20 cellular contexts compared by ENCODE assay signal in the genomic region with DNA sequence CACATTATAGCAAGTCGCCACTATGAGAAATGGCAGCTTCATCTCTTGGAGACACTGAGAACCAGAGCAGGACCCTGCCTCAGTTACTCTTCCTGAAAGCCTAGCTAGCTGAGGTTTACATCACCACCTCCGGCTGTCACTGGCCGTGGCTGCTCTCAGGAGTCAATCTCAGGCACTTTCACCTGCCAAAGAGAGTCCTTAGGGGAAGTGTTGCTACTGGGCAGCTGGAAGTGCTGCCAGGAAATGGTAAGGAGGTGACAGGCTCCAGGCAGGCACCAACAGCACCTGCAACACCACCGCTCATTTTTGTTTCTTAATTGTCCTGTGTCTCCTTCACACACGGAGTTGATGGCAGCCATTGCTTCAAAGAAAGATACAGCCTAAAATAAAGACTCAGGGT.
"Had no signal": no experiment of that assay in that cellular context is flagged by ENCODE, and none has a peak within 500 bp of the region (broad histone marks: within the 10 kb centered on the region; RNA-seq: fewer than 3 reads in every experiment).

No MANE protein-coding gene starts in this region.

- DNase-seq: activated CD4-positive, alpha-beta T cell treated with anti-CD3 and anti-CD28 coated beads, Interleukin-2, amount 10 ng/mL, durations not matched to agents 7 days and 5 days; activated CD8-positive, alpha-beta memory T cell treated with anti-CD3 and anti-CD28 coated beads, Interleukin-2, amount 50 U/mL, for 48 hours; activated gamma-delta T cell treated with Interleukin-2 at 50 U/mL for 16 hours; activated T-cell treated with anti-CD3 and anti-CD28 coated beads, Interleukin-2, amount 50 U/mL, for 72 hours; amniotic stem cell; central memory CD4-positive, alpha-beta T cell; colonic mucosa; esophagus squamous epithelium; islet precursor cell; mesendoderm; natural killer cell; retina; stimulated activated CD4-positive, alpha-beta T cell treated with anti-CD3 and anti-CD28 coated beads, Interleukin-15, amount 100 ng/mL, for 24 hours; stimulated activated CD4-positive, alpha-beta T cell treated with anti-CD3 and anti-CD28 coated beads, Interleukin-4, amount 100 ng/mL, for 1 hour; stimulated activated naive B cell treated with anti-CD40 and anti-IgM and Interleukin-4, amounts not matched to agents 10 μg/mL and 1 μg/mL and 100 μg/mL, for 72 hours; thyroid gland; uterus had no signal

- H3K4me3 Mint-ChIP-seq: activated CD4-positive, alpha-beta T cell treated with anti-CD3 and anti-CD28 coated beads, Interleukin-2, amount 10 ng/mL, durations not matched to agents 7 days and 5 days; activated naive CD8-positive, alpha-beta T cell; activated T-cell treated with anti-CD3 and anti-CD28 coated beads, Interleukin-2, amount 50 U/mL, for 72 hours; natural killer cell; stimulated activated naive B cell treated with anti-CD40 and anti-IgM and Interleukin-4, amounts not matched to agents 10 μg/mL and 1 μg/mL and 100 μg/mL, for 72 hours had no signal

- H3K27me3 Mint-ChIP-seq: activated CD4-positive, alpha-beta T cell treated with anti-CD3 and anti-CD28 coated beads, Interleukin-2, amount 10 ng/mL, durations not matched to agents 7 days and 5 days; stimulated activated naive B cell treated with anti-CD40 and anti-IgM and Interleukin-4, amounts not matched to agents 10 μg/mL and 1 μg/mL and 100 μg/mL, for 72 hours had no signal

- H3K27me3 ChIP-seq: colonic mucosa, esophagus squamous epithelium, hepatocyte, thyroid gland, uterus had no signal

- H3K9me3 ChIP-seq: colonic mucosa, esophagus squamous epithelium, thyroid gland, uterus had no signal

- H3K36me3 Mint-ChIP-seq: activated naive CD8-positive, alpha-beta T cell; natural killer cell; stimulated activated naive B cell treated with anti-CD40 and anti-IgM and Interleukin-4, amounts not matched to agents 10 μg/mL and 1 μg/mL and 100 μg/mL, for 72 hours had no signal

- H3K36me3 ChIP-seq: colonic mucosa, esophagus squamous epithelium, thyroid gland, uterus had no signal

- H3K27ac ChIP-seq: colonic mucosa, esophagus squamous epithelium, hepatocyte, thyroid gland, uterus had no signal

- H3K27ac Mint-ChIP-seq: activated CD4-positive, alpha-beta T cell treated with anti-CD3 and anti-CD28 coated beads, Interleukin-2, amount 10 ng/mL, durations not matched to agents 7 days and 5 days; activated naive CD8-positive, alpha-beta T cell; activated T-cell treated with anti-CD3 and anti-CD28 coated beads, Interleukin-2, amount 50 U/mL, for 72 hours; natural killer cell; stimulated activated naive B cell treated with anti-CD40 and anti-IgM and Interleukin-4, amounts not matched to agents 10 μg/mL and 1 μg/mL and 100 μg/mL, for 72 hours had no signal

- H3K4me1 Mint-ChIP-seq: activated CD4-positive, alpha-beta T cell treated with anti-CD3 and anti-CD28 coated beads, Interleukin-2, amount 10 ng/mL, durations not matched to agents 7 days and 5 days; natural killer cell; stimulated activated naive B cell treated with anti-CD40 and anti-IgM and Interleukin-4, amounts not matched to agents 10 μg/mL and 1 μg/mL and 100 μg/mL, for 72 hours had no signal

- ATAC-seq: activated T-cell treated with anti-CD3 and anti-CD28 coated beads, Interleukin-2, amount 50 U/mL, for 72 hours; left lobe of liver; natural killer cell; stimulated activated naive B cell treated with anti-CD40 and anti-IgM and Interleukin-4, amounts not matched to agents 10 μg/mL and 1 μg/mL and 100 μg/mL, for 72 hours had no signal

- H3K4me1 ChIP-seq: colonic mucosa, esophagus squamous epithelium, thyroid gland, uterus had no signal

- H3K4me3 ChIP-seq: colonic mucosa, esophagus squamous epithelium, hepatocyte, thyroid gland, uterus had no signal
